Comparison of ENCODE assay signal across 22 cellular contexts in the genomic region with DNA sequence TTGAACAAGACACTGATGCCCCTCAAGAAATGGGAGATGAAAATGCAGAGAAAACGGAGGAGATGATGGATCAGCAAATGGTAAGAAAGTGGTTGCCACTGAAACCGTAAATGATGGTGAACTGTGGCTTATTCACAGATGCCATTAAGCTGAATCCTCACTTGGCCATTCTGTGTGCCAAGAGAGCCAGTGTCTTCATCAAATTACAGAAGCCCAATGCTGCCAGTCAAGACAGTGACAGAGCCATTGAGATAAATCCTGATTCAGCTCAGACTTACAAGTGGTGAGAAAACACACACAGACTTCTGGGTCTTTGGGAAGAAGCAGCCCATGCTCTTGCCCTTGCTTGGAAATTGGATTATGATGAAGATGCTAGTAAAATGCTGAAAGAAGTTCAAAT. TPM values are rescaled to one million over a fixed set of nuclear protein-coding genes. Genes with fewer than 3 reads are reported as not detected.
DNase-seq lines count a peak whose midpoint lies in the region; ATAC-seq and TF ChIP-seq lines count a peak whose summit lies in the region.
"Had no signal": no experiment of that assay in that cellular context is flagged by ENCODE, and none has a peak within 500 bp of the region (broad histone marks: within the 10 kb centered on the region; RNA-seq: fewer than 3 reads in every experiment).

No MANE protein-coding gene starts in this region.

- WGBS in IMR-90 (ENCODE audit: extremely low coverage in 2 of 2, insufficient read length in 1 of 2), 2 experiments, result 59% methylated on average over 2 of the region's 2 CpGs; no CpG with 5 or more reads in 1 of the 2 experiments
- 57% methylated on average over 2 of the region's 2 CpGs for WGBS in mesenchymal stem cell

- TF ChIP-seq RAD21 in IMR-90 (IDR thresholded peaks at IDR 0.05; ENCODE audit: low read length), result no peak

- no peak overlapping the region for H3K56ac ChIP-seq in IMR-90 (ENCODE audit: extremely low read depth, insufficient read depth, low read length)

- DNase-seq in AG20443 (ENCODE audit: low spot score) (peak; percentile 43), IMR-90 (peak; percentile 18), astrocyte of the spinal cord (ENCODE audit: low read depth, low spot score) (peak; percentile 15), mesenchymal stem cell (peak; percentile 32), NCI-H82 treated with DMSO at 0.1 percent for 48 hours (lab: John Stamatoyannopoulos, UW; ENCODE audit: unreplicated experiment) (no peak), iPS-NIHi11 (ENCODE audit: low spot score) (no peak)
- no peak for DNase-seq in stimulated activated naive CD8-positive, alpha-beta T cell treated with anti-CD3 and anti-CD28 coated beads, Interleukin-15, amount 100 ng/mL, for 72 hours
- DNase-seq: activated CD4-positive, CD25-positive, alpha-beta regulatory T cell treated with anti-CD3 and anti-CD28 coated beads, Interleukin-2, amount 50 U/mL, for 72 hours; activated CD8-positive, alpha-beta memory T cell treated with anti-CD3 and anti-CD28 coated beads, Interleukin-2, amount 50 U/mL, for 4 hours; activated naive CD4-positive, alpha-beta T cell treated with anti-CD3 and anti-CD28 coated beads for 36 hours; DMS153; H7; Karpas-422; small intestine had no signal

- BruUV-seq in IMR-90 (replicated peaks; lab: Mats Ljungman, UMichigan), result no TSS peak

- dilution Hi-C loops in IMR-90 (cut with HindIII; ENCODE audit: low sequenced_read_pairs, unreplicated experiment), result no loop called here

- H3K9me3 Mint-ChIP-seq in stimulated activated naive CD8-positive, alpha-beta T cell treated with anti-CD3 and anti-CD28 coated beads, Interleukin-15, amount 100 ng/mL, for 72 hours, result no peaks in the 10 kb centered on the region
- H3K9me3 Mint-ChIP-seq: activated naive CD4-positive, alpha-beta T cell treated with anti-CD3 and anti-CD28 coated beads for 36 hours; stimulated activated memory B cell treated with anti-CD40 and anti-IgM and Interleukin-4, amounts not matched to agents 10 μg/mL and 1 μg/mL and 100 μg/mL, for 72 hours had no signal

- H2AK9ac ChIP-seq in IMR-90 (replicated peaks; ENCODE audit: low read depth, low read length, poor library complexity), result no peak overlapping the region

- H3K9me3 ChIP-seq in IMR-90 (ENCODE audit: control insufficient read depth, insufficient read depth, low read length) (no peaks in the 10 kb centered on the region), mesenchymal stem cell (ENCODE audit: control insufficient read depth, low read length) (no peaks in the 10 kb centered on the region)
- H3K9me3 ChIP-seq: BLaER1, pancreas had no signal

- 0 out of 2 replicates have a peak, but pooled peaks cover 3% of the 10 kb centered on the region for H3K9me1 ChIP-seq in IMR-90 (ENCODE audit: insufficient read depth, low read length)

- H3K14ac ChIP-seq in IMR-90 (replicated peaks; ENCODE audit: low read depth, low read length) (peak overlapping the region; percentile 1; the same call in 1 of the 2 replicates), mesenchymal stem cell (ENCODE audit: low read length in 2 of 2) (peak overlapping the region in 1 of 2 experiments; percentile 68)

- POLR2A ChIA-PET in IMR-90 (lab: Charles Lee; ENCODE audit: unreplicated experiment), result no interaction called here

- no peak overlapping the region for H3K4me3 Mint-ChIP-seq in stimulated activated naive CD8-positive, alpha-beta T cell treated with anti-CD3 and anti-CD28 coated beads, Interleukin-15, amount 100 ng/mL, for 72 hours
- H3K4me3 Mint-ChIP-seq: activated naive CD4-positive, alpha-beta T cell treated with anti-CD3 and anti-CD28 coated beads for 36 hours; stimulated activated memory B cell treated with anti-CD40 and anti-IgM and Interleukin-4, amounts not matched to agents 10 μg/mL and 1 μg/mL and 100 μg/mL, for 72 hours had no signal

- peak overlapping the region; percentile 84 for H2BK120ac ChIP-seq in IMR-90 (ENCODE audit: low read depth, low read length)
- no peak overlapping the region for H2BK120ac ChIP-seq in mesenchymal stem cell (ENCODE audit: low read depth, low read length)

- H3K4me3 ChIP-seq in IMR-90 (ENCODE audit: insufficient read depth, low read depth, low read length) (no peak overlapping the region), astrocyte of the spinal cord (ENCODE audit: low read depth, low read length) (no peak overlapping the region), mesenchymal stem cell (ENCODE audit: insufficient read depth in 1 of 2, low read depth in 1 of 2, low read length in 2 of 2) (no peak overlapping the region)
- H3K4me3 ChIP-seq: BLaER1, pancreas had no signal

- H3K36me3 ChIP-seq in IMR-90 (ENCODE audit: control insufficient read depth, insufficient read depth, low read length) (no peaks in the 10 kb centered on the region), mesenchymal stem cell (ENCODE audit: control insufficient read depth in 1 of 2, insufficient read depth in 2 of 2, low read depth in 1 of 2, low read length in 2 of 2) (no peaks in the 10 kb centered on the region)
- H3K36me3 ChIP-seq: BLaER1, pancreas had no signal

- H2BK15ac ChIP-seq in IMR-90 (ENCODE audit: low read depth, low read length) (peak overlapping the region; percentile 46; the same call in 1 of the 3 replicates), mesenchymal stem cell (ENCODE audit: low read depth, poor library complexity, severe bottlenecking) (no peak overlapping the region)

- ATAC-seq in IMR-90 (ENCODE audit: low read depth) (peak; percentile 46), HG02852 (IDR thresholded peaks at IDR 0.05; ENCODE audit: unreplicated experiment) (no peak)
- no peak for ATAC-seq in stimulated activated naive CD8-positive, alpha-beta T cell treated with anti-CD3 and anti-CD28 coated beads, Interleukin-15, amount 100 ng/mL, for 72 hours
- ATAC-seq: stimulated activated memory B cell treated with anti-CD40 and anti-IgM and Interleukin-4, amounts not matched to agents 10 μg/mL and 1 μg/mL and 100 μg/mL, for 72 hours had no signal

- peak overlapping the region in 1 of 2 experiments; percentile 61 for H2BK12ac ChIP-seq in mesenchymal stem cell (ENCODE audit: low read length in 2 of 2)

- H4K91ac ChIP-seq in IMR-90 (ENCODE audit: insufficient read depth, low read depth, low read length) (peak overlapping the region; percentile 80; the same call in 1 of the 2 replicates), mesenchymal stem cell (ENCODE audit: low read length) (no peak overlapping the region)

- H3K27ac Mint-ChIP-seq in stimulated activated naive CD8-positive, alpha-beta T cell treated with anti-CD3 and anti-CD28 coated beads, Interleukin-15, amount 100 ng/mL, for 72 hours, result no peak overlapping the region
- H3K27ac Mint-ChIP-seq: activated naive CD4-positive, alpha-beta T cell treated with anti-CD3 and anti-CD28 coated beads for 36 hours; stimulated activated memory B cell treated with anti-CD40 and anti-IgM and Interleukin-4, amounts not matched to agents 10 μg/mL and 1 μg/mL and 100 μg/mL, for 72 hours had no signal

- CTCF ChIA-PET in IMR-90 (lab: Yijun Ruan, JAX), result interaction anchor here (0.7 kb wide), 2 partner anchors 10 to 1958 kb away, joined by 3 read pairs; no protein-coding TSS in a partner anchor

- H3K4me1 Mint-ChIP-seq in stimulated activated naive CD8-positive, alpha-beta T cell treated with anti-CD3 and anti-CD28 coated beads, Interleukin-15, amount 100 ng/mL, for 72 hours, result no peaks in the 10 kb centered on the region
- H3K4me1 Mint-ChIP-seq: stimulated activated memory B cell treated with anti-CD40 and anti-IgM and Interleukin-4, amounts not matched to agents 10 μg/mL and 1 μg/mL and 100 μg/mL, for 72 hours had no signal

- H2AK5ac ChIP-seq in IMR-90 (ENCODE audit: low read depth, low read length) (peak overlapping the region; percentile 59; the same call in 1 of the 2 replicates), mesenchymal stem cell (ENCODE audit: low read length, severe bottlenecking) (peak overlapping the region; percentile 67)

- H3K18ac ChIP-seq in IMR-90 (ENCODE audit: low read depth, low read length), result peak overlapping the region; percentile 9; the same call in 1 of the 2 replicates
- H3K18ac ChIP-seq in mesenchymal stem cell (ENCODE audit: low read depth in 1 of 2, low read length in 2 of 2), result peak overlapping the region in 1 of 2 experiments; percentile 77

- H3K9ac ChIP-seq in IMR-90 (ENCODE audit: low read depth, low read length), result no peak overlapping the region
- no peak overlapping the region for H3K9ac ChIP-seq in mesenchymal stem cell (ENCODE audit: low read length)
- H3K9ac ChIP-seq: BLaER1 had no signal

- H3K27me3 ChIP-seq in IMR-90 (ENCODE audit: control insufficient read depth, insufficient read depth, low read length) (no peaks in the 10 kb centered on the region; the same call in 1 of the 2 replicates), mesenchymal stem cell (ENCODE audit: control insufficient read depth in 1 of 2, insufficient read depth in 1 of 2, low read length in 2 of 2) (no peaks in the 10 kb centered on the region)
- H3K27me3 ChIP-seq: BLaER1, pancreas had no signal

- TF ChIP-seq POLR2A in IMR-90 (IDR thresholded peaks at IDR 0.05; ENCODE audit: low read depth, low read length), result no peak

- no peaks in the 10 kb centered on the region for H3K79me1 ChIP-seq in IMR-90 (ENCODE audit: low read depth in 1 of 2, low read length in 2 of 2)
- no peaks in the 10 kb centered on the region for H3K79me1 ChIP-seq in mesenchymal stem cell (replicated peaks; ENCODE audit: low read length, poor library complexity, severe bottlenecking)

- no peak overlapping the region for H4K5ac ChIP-seq in IMR-90 (ENCODE audit: low read depth, low read length)

- H3K4me2 ChIP-seq in IMR-90 (ENCODE audit: low read depth, low read length) (peak overlapping the region; percentile 21; the same call in 1 of the 2 replicates), mesenchymal stem cell (ENCODE audit: low read length, poor library complexity, severe bottlenecking) (no peak overlapping the region)
- H3K4me2 ChIP-seq: BLaER1 had no signal

- H4K20me1 ChIP-seq in IMR-90 (ENCODE audit: insufficient read depth, low read length), result no peaks in the 10 kb centered on the region
- H4K20me1 ChIP-seq: BLaER1 had no signal

- H3K4me1 ChIP-seq in IMR-90 (ENCODE audit: control insufficient read depth, insufficient read depth, low read length) (peaks cover 7% of the 10 kb centered on the region), mesenchymal stem cell (ENCODE audit: control insufficient read depth, insufficient read depth, low read depth, low read length) (peaks cover 4% of the 10 kb centered on the region)
- H3K4me1 ChIP-seq: pancreas had no signal

- peaks cover 32% of the 10 kb centered on the region for H3K27me3 Mint-ChIP-seq in stimulated activated naive CD8-positive, alpha-beta T cell treated with anti-CD3 and anti-CD28 coated beads, Interleukin-15, amount 100 ng/mL, for 72 hours
- H3K27me3 Mint-ChIP-seq: stimulated activated memory B cell treated with anti-CD40 and anti-IgM and Interleukin-4, amounts not matched to agents 10 μg/mL and 1 μg/mL and 100 μg/mL, for 72 hours had no signal

- H2BK20ac ChIP-seq in IMR-90 (ENCODE audit: low read depth, low read length), result peak overlapping the region; percentile 72

- H2AFZ ChIP-seq in IMR-90 (replicated peaks; ENCODE audit: low read length, poor library complexity) (no peak overlapping the region), mesenchymal stem cell (ENCODE audit: low read depth, low read length) (no peak overlapping the region)

- TF ChIP-seq CTCF in IMR-90 (conservative IDR thresholded peaks at IDR 0.05; ENCODE audit: low read depth, low read length) (no peak), astrocyte of the spinal cord (IDR thresholded peaks at IDR 0.05; ENCODE audit: low read depth, low read length) (no peak)

- H2BK5ac ChIP-seq in IMR-90 (ENCODE audit: low read depth, low read length, poor library complexity, severe bottlenecking), result peak overlapping the region; percentile 65
- H2BK5ac ChIP-seq in mesenchymal stem cell (ENCODE audit: low read depth, low read length, poor library complexity, severe bottlenecking), result no peak overlapping the region

- peak overlapping the region; percentile 47 for H3K4ac ChIP-seq in IMR-90 (ENCODE audit: low read depth, low read length)
- H3K4ac ChIP-seq in mesenchymal stem cell (ENCODE audit: low read depth in 1 of 2, low read length in 2 of 2), result no peak overlapping the region

- H3K23ac ChIP-seq in IMR-90 (ENCODE audit: low read depth, low read length) (no peak overlapping the region), mesenchymal stem cell (ENCODE audit: low read length in 2 of 2) (no peak overlapping the region)

- intact Hi-C loops in IMR-90 (cut with micrococcal nuclease), result no loop called here

- in situ Hi-C loops in IMR-90 (cut with MboI; ENCODE audit: low sequenced_read_pairs) (no loop called here), astrocyte of the spinal cord (cut with HindIII; ENCODE audit: low sequenced_read_pairs) (no loop called here)

- H4K8ac ChIP-seq in IMR-90 (ENCODE audit: low read depth in 2 of 2, low read length in 2 of 2) (peak overlapping the region in 1 of 2 experiments; percentile 65; a peak in 2 of 4 replicates), mesenchymal stem cell (ENCODE audit: low read length) (peak overlapping the region; percentile 63)

- no peak overlapping the region for H3K27ac ChIP-seq in IMR-90 (ENCODE audit: insufficient read depth, low read length)
- peak overlapping the region; percentile 41 for H3K27ac ChIP-seq in mesenchymal stem cell (ENCODE audit: low read length, poor library complexity, severe bottlenecking)
- H3K27ac ChIP-seq: BLaER1, pancreas had no signal

RNA-seq across cellular contexts. Expression of gene NBPF6, which starts 52.5 kb away (rescaled TPM):
- not detected in 2 replicates for total RNA-seq in IMR-90 (2012; rRNA removed)
- not detected in 2 replicates for polyA plus RNA-seq in IMR-90 (2012; rRNA removed)
- not detected in 2 replicates for polyA plus RNA-seq in IMR-90 (2012; cell fraction: cytosol; rRNA removed)
- polyA plus RNA-seq in IMR-90 (2012; cell fraction: nucleus; rRNA removed; ENCODE audit: low replicate concordance), result not detected in 2 replicates
- polyA plus RNA-seq in mesenchymal stem cell (2013, experiment 1 of 2), result not detected
- not detected for polyA plus RNA-seq in mesenchymal stem cell (2013, experiment 2 of 2)
- total RNA-seq: activated naive CD4-positive, alpha-beta T cell treated with anti-CD3 and anti-CD28 coated beads for 36 hours; cardiac septum; glomerular endothelial cell; H7; NCI-H460; pancreas; ureter had no signal
- polyA plus RNA-seq: pancreas had no signal

RNA-seq across cellular contexts. Expression of gene EEIG2, which starts 57.3 kb away (rescaled TPM):
- total RNA-seq in IMR-90 (2012; rRNA removed), result 4.8 and 5.8 TPM in 2 replicates
- 1.4 and 1.7 TPM in 2 replicates for polyA plus RNA-seq in IMR-90 (2012; rRNA removed)
- polyA plus RNA-seq in IMR-90 (2012; cell fraction: cytosol; rRNA removed), result 0.26 and 0.34 TPM in 2 replicates
- polyA plus RNA-seq in IMR-90 (2012; cell fraction: nucleus; rRNA removed; ENCODE audit: low replicate concordance), result 0.36 and 2.0 TPM in 2 replicates
- polyA plus RNA-seq in mesenchymal stem cell (2013, experiment 1 of 2), result 12.4 TPM
- polyA plus RNA-seq in mesenchymal stem cell (2013, experiment 2 of 2), result 12.5 TPM

Comparison
In these comparisons a context has a peak if more than half of its experiments do, and no peak if none do; other contexts are left out.
1. DNase-seq: peak in AG20443 (single experiment), IMR-90 (single experiment), astrocyte of the spinal cord (single experiment) and mesenchymal stem cell (single experiment); none in stimulated activated naive CD8-positive, alpha-beta T cell treated with anti-CD3 and anti-CD28 coated beads, Interleukin-15, amount 100 ng/mL, for 72 hours (0 of 2), NCI-H82 treated with DMSO at 0.1 percent for 48 hours (single experiment) and iPS-NIHi11 (single experiment).